9 cellular contexts compared by ENCODE assay signal in the genomic region with DNA sequence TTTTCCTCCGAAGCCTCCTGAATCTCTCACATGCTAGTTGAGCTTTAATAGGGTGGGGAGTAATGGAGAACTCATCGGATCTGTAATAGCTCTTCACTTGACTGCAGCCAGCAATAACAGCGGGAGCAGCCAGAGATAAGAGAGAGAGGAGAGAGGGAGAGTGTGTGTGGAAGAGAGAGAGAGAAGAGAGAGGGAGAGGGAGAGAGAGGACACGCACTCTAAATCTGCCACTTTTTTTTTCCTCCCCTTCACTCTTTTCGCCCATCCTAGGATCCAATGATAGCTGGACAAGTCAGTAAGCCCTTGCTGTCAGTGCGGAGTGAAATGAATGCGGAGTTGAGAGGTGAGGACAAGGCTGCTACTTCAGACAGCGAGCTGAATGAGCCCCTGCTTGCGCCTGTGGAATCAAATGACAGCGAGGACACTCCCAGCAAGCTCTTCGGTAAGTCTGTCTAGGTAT.
A peak's percentile ranks its signal among the peaks of the same experiment; 100 is the strongest.
DNase-seq lines count a peak whose midpoint lies in the region; ATAC-seq and TF ChIP-seq lines count a peak whose summit lies in the region.
"Had no signal": no experiment of that assay in that cellular context is flagged by ENCODE, and none has a peak within 500 bp of the region (broad histone marks: within the 10 kb centered on the region; RNA-seq: fewer than 3 reads in every experiment).

No MANE protein-coding gene starts in this region.

- ATAC-seq in upper lobe of right lung = peak; percentile 38
- ATAC-seq in CD4-positive, alpha-beta T cell (ENCODE audit: poor library complexity) = no peak

- no peak for TF ChIP-seq POLR2A in lower leg skin (IDR thresholded peaks at IDR 0.05)

- H3K4me3 ChIP-seq in coronary artery (peak overlapping the region; percentile 67), lower leg skin (ENCODE audit: low read depth, poor library complexity, severe bottlenecking) (peak overlapping the region; percentile 3), upper lobe of right lung (no peak overlapping the region)

- 9 to 20% methylated on average over 11 of the region's 11 CpGs for WGBS in lower leg skin, 2 donors

- no peak for TF ChIP-seq CTCF in coronary artery (IDR thresholded peaks at IDR 0.05)
- TF ChIP-seq CTCF in lower leg skin (IDR thresholded peaks at IDR 0.05) = no peak
- no peak for TF ChIP-seq CTCF in upper lobe of right lung (IDR thresholded peaks at IDR 0.05)
- TF ChIP-seq CTCF in CD4-positive, alpha-beta T cell (IDR thresholded peaks at IDR 0.05) = no peak

- POLR2A ChIA-PET in CD4-positive, alpha-beta T cell (lab: Charles Lee) = no interaction called here

- no peak overlapping the region for H3K4me3 Mint-ChIP-seq in immature natural killer cell
- no peak overlapping the region for H3K4me3 Mint-ChIP-seq in CD4-positive, alpha-beta T cell

- DNase-seq in NCI-H1105 treated with DMSO at 0.1 percent for 48 hours (lab: John Stamatoyannopoulos, UW) = peak; percentile 34
- no peak for DNase-seq in NCI-H1105 (lab: John Stamatoyannopoulos, UW)
- no peak for DNase-seq in coronary artery (ENCODE audit: low spot score)
- DNase-seq in lower leg skin (ENCODE audit: low spot score in 2 of 2) = no peak
- no peak for DNase-seq in upper lobe of right lung
- no peak for DNase-seq in immature natural killer cell
- DNase-seq in CD4-positive, alpha-beta T cell = no peak
- DNase-seq in activated CD4-positive, alpha-beta T cell treated with anti-CD3 and anti-CD28 coated beads for 1 hour = no peak
- DNase-seq: T1000 had no signal

- no peaks in the 10 kb centered on the region for H3K4me1 ChIP-seq in upper lobe of right lung

- H3K27ac Mint-ChIP-seq in immature natural killer cell = no peak overlapping the region
- no peak overlapping the region for H3K27ac Mint-ChIP-seq in CD4-positive, alpha-beta T cell

- intact Hi-C loops in lower leg skin (cut with DNase I; ENCODE audit: low total_unique reads) (no loop called here), upper lobe of right lung (cut with DNase I) (no loop called here)
- intact Hi-C loops in CD4-positive, alpha-beta T cell (cut with DNase I, micrococcal nuclease) = no loop called here

- H3K36me3 Mint-ChIP-seq in immature natural killer cell = no peaks in the 10 kb centered on the region
- H3K36me3 Mint-ChIP-seq in CD4-positive, alpha-beta T cell (ENCODE audit: low read depth) = no peaks in the 10 kb centered on the region

- peaks cover 15% of the 10 kb centered on the region for H3K27me3 ChIP-seq in upper lobe of right lung
- H3K27me3 ChIP-seq in CD4-positive, alpha-beta T cell (ENCODE audit: control insufficient read depth, insufficient read depth, low read length) = peaks cover 7% of the 10 kb centered on the region

- H3K27me3 Mint-ChIP-seq in immature natural killer cell (ENCODE audit: low read depth in 3 of 3) = peaks cover 4 to 13% (median 6%) of the 10 kb centered on the region in 3 donors
- H3K27me3 Mint-ChIP-seq in CD4-positive, alpha-beta T cell = peaks cover 31% of the 10 kb centered on the region

- H3K4me1 Mint-ChIP-seq in immature natural killer cell = no peaks in the 10 kb centered on the region
- no peaks in the 10 kb centered on the region for H3K4me1 Mint-ChIP-seq in CD4-positive, alpha-beta T cell (ENCODE audit: low read depth)

- no peaks in the 10 kb centered on the region for H3K9me3 ChIP-seq in upper lobe of right lung
- no peaks in the 10 kb centered on the region for H3K9me3 ChIP-seq in CD4-positive, alpha-beta T cell (ENCODE audit: control insufficient read depth, low read length)

- H3K36me3 ChIP-seq in upper lobe of right lung = no peaks in the 10 kb centered on the region

- no peak overlapping the region for H3K27ac ChIP-seq in coronary artery
- H3K27ac ChIP-seq in upper lobe of right lung = no peak overlapping the region
- H3K27ac ChIP-seq in CD4-positive, alpha-beta T cell (ENCODE audit: low read depth, low read length) = no peak overlapping the region

- H3K9me3 Mint-ChIP-seq in immature natural killer cell = no peaks in the 10 kb centered on the region
- no peaks in the 10 kb centered on the region for H3K9me3 Mint-ChIP-seq in CD4-positive, alpha-beta T cell

- CTCF ChIA-PET in CD4-positive, alpha-beta T cell (lab: Charles Lee) = interaction anchor here (1.3 kb wide), 1 partner anchor 11 kb away, joined by 4 read pairs; no protein-coding TSS in a partner anchor
